ENCODE assay signal across 9 cellular contexts in the genomic region with DNA sequence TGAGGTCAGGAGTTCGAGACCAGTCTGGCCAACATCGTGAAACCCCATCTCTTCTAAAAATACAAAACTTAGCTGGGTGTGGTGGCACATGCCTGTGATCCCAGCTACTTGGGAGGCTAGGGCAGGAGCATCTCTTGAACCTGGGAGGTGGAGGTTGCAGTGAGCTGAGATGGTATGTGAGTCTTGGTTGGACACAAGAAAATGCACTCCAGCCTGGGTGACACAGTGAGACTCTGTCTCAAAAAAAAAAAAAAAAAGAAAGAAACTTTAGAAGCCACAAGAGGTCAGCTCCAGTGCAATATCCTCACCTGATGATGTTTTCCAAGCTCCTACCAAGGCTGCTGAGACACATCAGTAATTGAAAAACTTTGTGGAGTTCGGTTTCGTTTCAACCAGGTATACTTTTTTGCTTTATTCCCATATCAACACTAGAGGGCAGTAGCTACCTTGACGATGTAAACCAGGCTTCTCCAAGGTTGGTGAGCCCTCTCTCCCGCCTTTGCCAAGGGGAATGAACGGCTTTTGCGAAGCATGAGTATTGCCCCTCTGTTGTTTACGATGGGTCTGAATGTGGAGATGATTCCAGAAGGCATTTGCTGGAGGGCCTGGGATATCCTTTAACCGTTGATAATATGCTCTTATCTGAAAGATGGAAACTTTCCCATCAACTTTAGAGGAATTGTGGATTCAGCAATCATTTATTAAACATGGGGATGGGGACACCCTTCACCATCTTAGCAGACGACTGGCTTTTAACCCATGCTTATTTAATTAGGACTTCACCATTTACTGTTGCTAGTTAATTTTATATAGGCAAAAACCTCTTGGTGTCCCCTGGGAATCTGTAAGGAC.
DNase-seq lines count a peak whose midpoint lies in the region; ATAC-seq and TF ChIP-seq lines count a peak whose summit lies in the region.
"Had no signal": no experiment of that assay in that cellular context is flagged by ENCODE, and none has a peak within 500 bp of the region (broad histone marks: within the 10 kb centered on the region; RNA-seq: fewer than 3 reads in every experiment).

No MANE protein-coding gene starts in this region.

- TF ChIP-seq EP300 in stomach (IDR thresholded peaks at IDR 0.05) = no peak

- H3K4me3 Mint-ChIP-seq in brain = peak overlapping the region in 2 of 5 experiments; percentile 33 to 34
- H3K4me3 Mint-ChIP-seq: IgD-negative memory B cell had no signal

- 18 to 21% (median 19%) methylated on average over 11 of the region's 11 CpGs for WGBS in stomach, 5 donors

- H3K4me3 ChIP-seq in AG09309 (ENCODE audit: control insufficient read depth, low read depth, low read length) (no peak overlapping the region), GM06990 (replicated peaks; ENCODE audit: low read depth, low read length) (no peak overlapping the region), NT2/D1 (ENCODE audit: insufficient read length, low read depth) (no peak overlapping the region), stomach (no peak overlapping the region)

- H3K27me3 ChIP-seq in GM06990 (replicated peaks; ENCODE audit: control insufficient read depth, insufficient read depth, low read length) (no peaks in the 10 kb centered on the region), NT2/D1 (ENCODE audit: insufficient read depth, insufficient read length) (peaks cover 20% of the 10 kb centered on the region), stomach (peaks cover 0 to 25% (median 0%) of the 10 kb centered on the region in 3 donors)

- H3K9me3 Mint-ChIP-seq in brain = peaks cover 0 to 4% (median 0%) of the 10 kb centered on the region in 5 experiments
- H3K9me3 Mint-ChIP-seq: IgD-negative memory B cell had no signal

- no peak for TF ChIP-seq POLR2A in stomach (IDR thresholded peaks at IDR 0.05)

- TF ChIP-seq CTCF in AG09309 (IDR thresholded peaks at IDR 0.05; ENCODE audit: control insufficient read depth, insufficient read depth, low read depth, low read length, missing control alignments) (peak; percentile 74), GM06990 (IDR thresholded peaks at IDR 0.05; ENCODE audit: insufficient read depth, low read length, poor library complexity, severe bottlenecking) (peak; percentile 72), brain (conservative IDR thresholded peaks at IDR 0.05) (peak; percentile 86 to 90), stomach (IDR thresholded peaks at IDR 0.05) (peak in 5 of 7 experiments; percentile 52 to 80 (median 68))

- H3K4me1 ChIP-seq in NT2/D1 (ENCODE audit: insufficient read depth, insufficient read length) (peaks cover 2% of the 10 kb centered on the region), stomach (peaks cover 0 to 13% (median 11%) of the 10 kb centered on the region in 4 donors)

- ATAC-seq in HG02571 (IDR thresholded peaks at IDR 0.05; ENCODE audit: unreplicated experiment) = no peak

- peaks cover 31% of the 10 kb centered on the region for H3K27me3 Mint-ChIP-seq in brain

- intact Hi-C loops in stomach (cut with DNase I; ENCODE audit: low total_unique reads) = loop anchor here (10.0 kb wide), 1 partner anchor 212 kb away; no protein-coding TSS in a partner anchor

- no peak overlapping the region for H3K27ac ChIP-seq in stomach

- peaks cover 30% of the 10 kb centered on the region for H3K4me1 Mint-ChIP-seq in brain
- H3K4me1 Mint-ChIP-seq: IgD-negative memory B cell had no signal

- H3K9me3 ChIP-seq in NT2/D1 (ENCODE audit: insufficient read depth, low read length) = no peaks in the 10 kb centered on the region
- H3K9me3 ChIP-seq in stomach = no peaks in the 10 kb centered on the region

- H3K36me3 ChIP-seq in GM06990 (ENCODE audit: control insufficient read depth, insufficient read depth, low read length) = no peaks in the 10 kb centered on the region
- H3K36me3 ChIP-seq in NT2/D1 (ENCODE audit: insufficient read depth, insufficient read length, low read length) = no peaks in the 10 kb centered on the region
- H3K36me3 ChIP-seq in stomach = no peaks in the 10 kb centered on the region

- peak overlapping the region in 1 of 5 experiments; percentile 28 for H3K27ac Mint-ChIP-seq in brain
- H3K27ac Mint-ChIP-seq: IgD-negative memory B cell had no signal

- no peaks in the 10 kb centered on the region for H3K36me3 Mint-ChIP-seq in brain
- H3K36me3 Mint-ChIP-seq: IgD-negative memory B cell had no signal

- DNase-seq in AG09309 (ENCODE audit: low read depth) = peak; percentile 18
- peak; percentile 10 for DNase-seq in GM06990 (ENCODE audit: extremely low read depth, insufficient read length)
- peak; percentile 47 for DNase-seq in KG1 (lab: John Stamatoyannopoulos, UW)
- peak; percentile 67 for DNase-seq in NT2/D1 (ENCODE audit: low read depth, low spot score)
- DNase-seq in iPS-NIHi11 (ENCODE audit: low spot score) = peak; percentile 78
- no peak for DNase-seq in stomach

- H3K9ac ChIP-seq in NT2/D1 (ENCODE audit: insufficient read length, low read depth) = no peak overlapping the region
